In the genomic region with DNA sequence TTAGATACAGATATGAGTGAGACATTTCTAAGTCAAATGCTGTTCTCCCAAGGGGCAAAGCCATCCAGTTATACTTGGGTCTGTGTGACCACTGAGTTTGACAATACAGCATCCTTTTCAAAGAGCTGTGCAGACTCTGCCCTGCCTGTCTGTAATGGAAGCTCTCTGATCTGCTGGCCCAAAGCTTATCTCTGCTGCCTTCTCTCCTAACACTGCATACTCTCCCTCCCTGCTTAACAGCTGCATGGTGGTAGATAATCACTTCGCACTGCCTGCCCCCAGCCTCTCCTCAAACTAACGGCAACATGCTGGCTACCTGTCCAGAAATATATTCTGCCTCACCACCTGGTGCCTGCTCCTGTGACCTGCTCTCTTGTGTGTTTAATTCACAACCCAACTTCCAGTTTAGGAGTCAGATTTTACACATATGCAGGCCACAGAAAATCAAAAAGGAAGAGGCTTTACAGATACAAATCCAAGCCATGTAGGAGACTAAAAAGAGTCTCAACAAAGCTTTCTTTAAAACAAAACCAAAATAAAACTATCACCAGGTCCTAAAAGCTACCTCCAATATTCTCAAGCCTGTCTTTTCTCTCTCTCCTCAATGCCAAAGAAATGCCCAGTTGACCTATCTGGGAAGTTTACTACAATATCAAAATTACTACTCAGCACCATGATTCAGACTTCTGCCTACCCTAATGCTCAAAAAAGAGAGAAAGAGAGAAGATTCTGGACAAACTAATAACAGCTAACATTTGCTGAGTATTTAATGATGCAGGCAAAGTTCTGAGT, we compare ENCODE assay signal across 19 cellular contexts.
"Had no signal": no experiment of that assay in that cellular context is flagged by ENCODE, and none has a peak within 500 bp of the region (broad histone marks: within the 10 kb centered on the region; RNA-seq: fewer than 3 reads in every experiment).

No MANE protein-coding gene starts in this region.

- H3K4me3 Mint-ChIP-seq: naive thymus-derived CD8-positive, alpha-beta T cell had no signal

- H3K4me1 Mint-ChIP-seq: naive thymus-derived CD8-positive, alpha-beta T cell had no signal

- H3K36me3 Mint-ChIP-seq: naive thymus-derived CD8-positive, alpha-beta T cell had no signal

- DNase-seq: cortex of kidney; dorsolateral prefrontal cortex; effector CD8-positive, alpha-beta T cell; heart left ventricle; hippocampal formation; islet precursor cell; mammary epithelial cell; mucosa of descending colon; naive thymus-derived CD8-positive, alpha-beta T cell; posterior cingulate gyrus; spleen; stimulated activated CD4-positive, alpha-beta T cell treated with anti-CD3 and anti-CD28 coated beads, Interleukin-15, amount 100 ng/mL, for 24 hours; stimulated activated CD4-positive, alpha-beta T cell treated with anti-CD3 and anti-CD28 coated beads, Interleukin-1b, Interleukin-23, amount 100 ng/mL, for 48 hours; stimulated activated CD4-positive, alpha-beta T cell treated with anti-CD3 and anti-CD28 coated beads, Interleukin-4, amount 100 ng/mL, for 24 hours; stimulated activated naive CD4-positive, alpha-beta T cell treated with Interleukin-2 at 50 U/mL for 16 hours; trophoblast cell had no signal

- ATAC-seq: esophagus mucosa; heart left ventricle; left lobe of liver; mucosa of descending colon; naive thymus-derived CD8-positive, alpha-beta T cell; sciatic nerve had no signal

- H3K27ac Mint-ChIP-seq: naive thymus-derived CD8-positive, alpha-beta T cell had no signal
